In the genomic region with DNA sequence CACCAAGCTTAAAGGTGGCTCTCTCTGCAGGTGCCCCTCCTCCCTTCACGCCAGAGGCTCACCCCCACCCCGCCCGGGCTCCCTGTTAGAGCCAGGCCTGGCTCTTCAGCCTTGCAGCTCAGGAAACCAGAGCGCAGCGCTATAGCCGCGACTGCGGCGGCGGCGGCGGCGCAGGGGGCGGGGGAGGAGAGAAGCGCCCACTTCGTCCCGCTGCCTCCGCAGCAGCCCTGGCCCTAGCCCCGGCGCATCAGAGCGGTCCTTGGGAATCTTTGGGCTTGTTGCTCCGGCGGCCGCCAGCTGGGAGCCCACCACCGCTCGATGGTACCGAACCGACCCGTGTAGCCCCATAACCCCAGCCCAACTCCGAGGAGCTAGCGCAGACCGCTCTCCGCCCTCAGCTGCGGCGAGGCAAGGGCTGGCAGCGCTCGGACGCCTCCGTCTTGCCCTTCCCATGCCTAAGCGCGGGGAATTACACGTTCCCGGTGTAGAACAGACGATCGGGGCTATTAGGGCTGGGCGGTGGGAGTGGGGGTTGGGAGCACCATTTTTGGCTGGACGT, we compare ENCODE assay signal across 12 cellular contexts. TPM values are rescaled to one million over a fixed set of nuclear protein-coding genes. Genes with fewer than 3 reads are reported as not detected.
A peak's percentile ranks its signal among the peaks of the same experiment; 100 is the strongest.
DNase-seq lines count a peak whose midpoint lies in the region; ATAC-seq and TF ChIP-seq lines count a peak whose summit lies in the region.
"Had no signal": no experiment of that assay in that cellular context is flagged by ENCODE, and none has a peak within 500 bp of the region (broad histone marks: within the 10 kb centered on the region; RNA-seq: fewer than 3 reads in every experiment).

No MANE protein-coding gene starts in this region.

- peak overlapping the region; percentile 89 for H3K4me3 Mint-ChIP-seq in WTC11
- H3K4me3 Mint-ChIP-seq in stimulated activated naive B cell treated with anti-CD40 and anti-IgM and Interleukin-4, amounts not matched to agents 10 μg/mL and 1 μg/mL and 100 μg/mL, for 72 hours: peak overlapping the region; percentile 85 to 89

- peak; percentile 22 for DNase-seq in activated CD4-positive, CD25-positive, alpha-beta regulatory T cell treated with anti-CD3 and anti-CD28 coated beads, Interleukin-2, amount 50 U/mL, for 72 hours
- DNase-seq in activated CD4-positive, CD25-positive, alpha-beta regulatory T cell (lab: John Stamatoyannopoulos, UW): no peak
- DNase-seq in WTC11 (ENCODE audit: low spot score) (peak; percentile 67), iPS-NIHi7 (ENCODE audit: extremely low spot score) (peak; percentile 78), middle frontal gyrus (ENCODE audit: extremely low spot score, low spot score) (no peak)
- DNase-seq in stimulated activated naive B cell treated with anti-CD40 and anti-IgM and Interleukin-4, amounts not matched to agents 10 μg/mL and 1 μg/mL and 100 μg/mL, for 72 hours: no peak
- DNase-seq: activated T-cell treated with anti-CD3 and anti-CD28 coated beads for 4 hours; DMS79 treated with DMSO at 0.1 percent for 48 hours; naive thymus-derived CD4-positive, alpha-beta T cell; uterus had no signal

- TF ChIP-seq CTCF in WTC11 (IDR thresholded peaks at IDR 0.05): no peak

- ATAC-seq in WTC11 (peak; percentile 66), GM19467 (IDR thresholded peaks at IDR 0.05; ENCODE audit: unreplicated experiment) (no peak), HG03460 (IDR thresholded peaks at IDR 0.05; ENCODE audit: unreplicated experiment) (no peak)
- no peak for ATAC-seq in stimulated activated naive B cell treated with anti-CD40 and anti-IgM and Interleukin-4, amounts not matched to agents 10 μg/mL and 1 μg/mL and 100 μg/mL, for 72 hours (replicated peaks)
- ATAC-seq: naive thymus-derived CD4-positive, alpha-beta T cell had no signal

- CTCF ChIA-PET in WTC11 (lab: Charles Lee): interaction anchor here (0.6 to 4.5 kb wide), 8 partner anchors 13 to 95 kb away, joined by 3 to 42 read pairs (median 4); no protein-coding TSS in a partner anchor

- peaks cover 100% of the 10 kb centered on the region for H3K27me3 Mint-ChIP-seq in WTC11 (ENCODE audit: low read depth)
- peaks cover 66 to 77% of the 10 kb centered on the region in 2 donors for H3K27me3 Mint-ChIP-seq in stimulated activated naive B cell treated with anti-CD40 and anti-IgM and Interleukin-4, amounts not matched to agents 10 μg/mL and 1 μg/mL and 100 μg/mL, for 72 hours

- POLR2A ChIA-PET in WTC11 (lab: Charles Lee): no interaction called here

- H3K36me3 Mint-ChIP-seq in WTC11: no peaks in the 10 kb centered on the region
- H3K36me3 Mint-ChIP-seq in stimulated activated naive B cell treated with anti-CD40 and anti-IgM and Interleukin-4, amounts not matched to agents 10 μg/mL and 1 μg/mL and 100 μg/mL, for 72 hours: peaks cover 0 to 7% of the 10 kb centered on the region in 2 donors
- H3K36me3 Mint-ChIP-seq: naive thymus-derived CD4-positive, alpha-beta T cell had no signal

- no peaks in the 10 kb centered on the region for H3K9me3 Mint-ChIP-seq in WTC11
- H3K9me3 Mint-ChIP-seq in stimulated activated naive B cell treated with anti-CD40 and anti-IgM and Interleukin-4, amounts not matched to agents 10 μg/mL and 1 μg/mL and 100 μg/mL, for 72 hours: peaks cover 1 to 4% of the 10 kb centered on the region in 2 donors
- H3K9me3 Mint-ChIP-seq: naive thymus-derived CD4-positive, alpha-beta T cell had no signal

- H3K4me1 Mint-ChIP-seq in WTC11: peaks cover 6% of the 10 kb centered on the region
- H3K4me1 Mint-ChIP-seq in stimulated activated naive B cell treated with anti-CD40 and anti-IgM and Interleukin-4, amounts not matched to agents 10 μg/mL and 1 μg/mL and 100 μg/mL, for 72 hours: peaks cover 24 to 29% of the 10 kb centered on the region in 2 donors

- no peak overlapping the region for H3K27ac Mint-ChIP-seq in WTC11
- H3K27ac Mint-ChIP-seq in stimulated activated naive B cell treated with anti-CD40 and anti-IgM and Interleukin-4, amounts not matched to agents 10 μg/mL and 1 μg/mL and 100 μg/mL, for 72 hours: no peak overlapping the region
- H3K27ac Mint-ChIP-seq: naive thymus-derived CD4-positive, alpha-beta T cell had no signal

TF ChIP-seq in WTC11, 78 proteins besides CTCF, POLR2A, EP300 and RAD21:
- TF ChIP-seq, protein P1, sequence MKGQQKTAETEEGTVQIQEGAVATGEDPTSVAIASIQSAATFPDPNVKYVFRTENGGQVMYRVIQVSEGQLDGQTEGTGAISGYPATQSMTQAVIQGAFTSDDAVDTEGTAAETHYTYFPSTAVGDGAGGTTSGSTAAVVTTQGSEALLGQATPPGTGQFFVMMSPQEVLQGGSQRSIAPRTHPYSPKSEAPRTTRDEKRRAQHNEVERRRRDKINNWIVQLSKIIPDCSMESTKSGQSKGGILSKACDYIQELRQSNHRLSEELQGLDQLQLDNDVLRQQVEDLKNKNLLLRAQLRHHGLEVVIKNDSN (CRISPR knock-in tag; IDR thresholded peaks at IDR 0.05): no peak
- TF ChIP-seq, protein P2, sequence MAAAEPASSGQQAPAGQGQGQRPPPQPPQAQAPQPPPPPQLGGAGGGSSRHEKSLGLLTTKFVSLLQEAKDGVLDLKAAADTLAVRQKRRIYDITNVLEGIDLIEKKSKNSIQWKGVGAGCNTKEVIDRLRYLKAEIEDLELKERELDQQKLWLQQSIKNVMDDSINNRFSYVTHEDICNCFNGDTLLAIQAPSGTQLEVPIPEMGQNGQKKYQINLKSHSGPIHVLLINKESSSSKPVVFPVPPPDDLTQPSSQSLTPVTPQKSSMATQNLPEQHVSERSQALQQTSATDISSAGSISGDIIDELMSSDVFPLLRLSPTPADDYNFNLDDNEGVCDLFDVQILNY (CRISPR knock-in tag; IDR thresholded peaks at IDR 0.05): 0 out of 2 replicates have a peak, but pooled peaks have one; percentile 21
TF ChIP-seq in WTC11: peak in this region for 1.

RNA-seq across cellular contexts. Expression of a gene that starts 1.2 kb away (rescaled TPM):
- 0.85 to 0.99 TPM (median 0.89 TPM) in 3 replicates for total RNA-seq in WTC11 (2021)

Comparison
In these comparisons a context has a peak if more than half of its experiments do, and no peak if none do; other contexts are left out.
1. DNase-seq: peak in activated CD4-positive, CD25-positive, alpha-beta regulatory T cell treated with anti-CD3 and anti-CD28 coated beads, Interleukin-2, amount 50 U/mL, for 72 hours (single experiment), WTC11 (single experiment) and iPS-NIHi7 (single experiment); none in activated CD4-positive, CD25-positive, alpha-beta regulatory T cell (0 of 4), stimulated activated naive B cell treated with anti-CD40 and anti-IgM and Interleukin-4, amounts not matched to agents 10 μg/mL and 1 μg/mL and 100 μg/mL, for 72 hours (single experiment) and middle frontal gyrus (single experiment).